In genomic region chr22:36387914-36388864, GRCh38 we compare ENCODE assay signal across 8 cellular contexts.
DNase-seq lines count a peak whose midpoint lies in the region; ATAC-seq lines count a peak whose summit lies in the region.

TSS of gene MYH9 (minus strand) at chr22:36387967. CDS start at chr22:36349236, 38,731 bp downstream.

- no peaks in the 10 kb centered on the region for H3K27me3 ChIP-seq in BLaER1 treated with 17β-estradiol and CSF1 and Interleukin-3, amounts not matched to agents 10 nM and 100 nM

- DNase-seq in NCI-H748 treated with DMSO at 0.1 percent for 48 hours (lab: John Stamatoyannopoulos, UW), result peak; percentile 81
- DNase-seq in activated CD4-positive, alpha-beta T cell treated with anti-CD3 and anti-CD28 coated beads, Interleukin-2, amount 50 U/mL, for 24 hours (ENCODE audit: low read depth in 1 of 2, low spot score in 1 of 2), result peak; percentile 97 to 98
- peak; percentile 99 for DNase-seq in dedifferentiated amniotic fluid mesenchymal stem cell (ENCODE audit: extremely low spot score)
- DNase-seq in left kidney (ENCODE audit: low read depth, low spot score), result peak; percentile 100
- peak; percentile 99 for DNase-seq in stimulated activated CD4-positive, alpha-beta T cell treated with anti-CD3 and anti-CD28 coated beads, Interleukin-2, amount 100 ng/mL, for 24 hours

- peaks cover 46 to 71% (median 59%) of the 10 kb centered on the region in 10 experiments for H3K4me1 ChIP-seq in BLaER1 treated with 17β-estradiol and CSF1 and Interleukin-3, amounts not matched to agents 10 nM and 100 nM

- peak within 1 kb of the TSS; percentile 89 to 100 (median 98) for H3K4me2 ChIP-seq in BLaER1 treated with 17β-estradiol and CSF1 and Interleukin-3, amounts not matched to agents 10 nM and 100 nM

- H3K9ac ChIP-seq in BLaER1 treated with 17β-estradiol and CSF1 and Interleukin-3, amounts not matched to agents 10 nM and 100 nM, result peak within 1 kb of the TSS; percentile 90 to 100 (median 99)

- H4K20me1 ChIP-seq in BLaER1 treated with 17β-estradiol and CSF1 and Interleukin-3, amounts not matched to agents 10 nM and 100 nM, result peaks cover 34 to 46% (median 45%) of the 10 kb centered on the region in 11 experiments

- H3K9me3 ChIP-seq in BLaER1 treated with 17β-estradiol and CSF1 and Interleukin-3, amounts not matched to agents 10 nM and 100 nM (replicated peaks in 1 of 11), result peaks cover 0 to 7% (median 0%) of the 10 kb centered on the region in 11 experiments; a peak in 2 of 22 replicates

- H3K36me3 ChIP-seq in BLaER1 treated with 17β-estradiol and CSF1 and Interleukin-3, amounts not matched to agents 10 nM and 100 nM, result peaks cover 0 to 39% (median 34%) of the 10 kb centered on the region in 11 experiments; a peak in 18 of 22 replicates

- peak; percentile 66 for ATAC-seq in GM19351 (IDR thresholded peaks at IDR 0.05; ENCODE audit: unreplicated experiment)
- peak; percentile 77 for ATAC-seq in HG03521 (IDR thresholded peaks at IDR 0.05; ENCODE audit: unreplicated experiment)

- H3K4me3 ChIP-seq in BLaER1 treated with 17β-estradiol and CSF1 and Interleukin-3, amounts not matched to agents 10 nM and 100 nM, result peak within 1 kb of the TSS; percentile 93 to 100 (median 99)

- peak within 1 kb of the TSS; percentile 66 to 99 (median 98) for H3K27ac ChIP-seq in BLaER1 treated with 17β-estradiol and CSF1 and Interleukin-3, amounts not matched to agents 10 nM and 100 nM

Comparison
In these comparisons a context has a peak if more than half of its experiments do, and no peak if none do; other contexts are left out.
1. Peak in every context shown above with its lines: DNase-seq, ATAC-seq, H3K4me3 ChIP-seq and H3K27ac ChIP-seq.